In genomic region chrX:24027086-24027485, GRCh38 we compare ENCODE assay signal across 8 cellular contexts. TPM values are rescaled to one million over a fixed set of nuclear protein-coding genes. Genes with fewer than 3 reads are reported as not detected.
DNase-seq lines count a peak whose midpoint lies in the region; ATAC-seq and TF ChIP-seq lines count a peak whose summit lies in the region.

KLHL15 (minus strand) TSS chrX:24027186; CDS start chrX:24006693, 20,493 bp downstream.

- peak within 1 kb of the TSS; percentile 80 for H3K4me2 ChIP-seq in fibroblast of lung (ENCODE audit: extremely low read depth, insufficient read depth, low read length)

- H3K4me3 ChIP-seq in GM06990 (replicated peaks; ENCODE audit: low read depth, low read length): peak within 1 kb of the TSS; percentile 62
- H3K4me3 ChIP-seq in SJSA1: peak within 1 kb of the TSS; percentile 89
- H3K4me3 ChIP-seq in fibroblast of lung (replicated peaks in 1 of 4; ENCODE audit: control extremely low read depth in 1 of 4, insufficient read depth in 1 of 4, low read depth in 3 of 4, low read length in 4 of 4): peak within 1 kb of the TSS; percentile 60 to 84 (median 75)
- H3K4me3 ChIP-seq in psoas muscle: peak within 1 kb of the TSS; percentile 85

- H3K27me3 ChIP-seq in GM06990 (replicated peaks; ENCODE audit: control insufficient read depth, insufficient read depth, low read length) (no peaks in the 10 kb centered on the region), SJSA1 (replicated peaks) (no peaks in the 10 kb centered on the region), fibroblast of lung (ENCODE audit: control insufficient read depth, insufficient read depth, low read length) (no peaks in the 10 kb centered on the region), psoas muscle (ENCODE audit: insufficient read depth in 3 of 3, low read length in 2 of 3) (peaks cover 0 to 10% (median 0%) of the 10 kb centered on the region in 3 donors)

- TF ChIP-seq CTCF in GM06990 (IDR thresholded peaks at IDR 0.05; ENCODE audit: insufficient read depth, low read length, poor library complexity, severe bottlenecking): no peak
- no peak for TF ChIP-seq CTCF in fibroblast of lung (conservative IDR thresholded peaks at IDR 0.05 in 1 of 2, IDR thresholded peaks at IDR 0.05 in 1 of 2; ENCODE audit: low read depth in 1 of 2, low read length in 2 of 2)
- no peak for TF ChIP-seq CTCF in psoas muscle (IDR thresholded peaks at IDR 0.05)

- H3K9me3 ChIP-seq in SJSA1 (replicated peaks) (no peaks in the 10 kb centered on the region), fibroblast of lung (ENCODE audit: control insufficient read depth, insufficient read depth, low read depth, low read length) (no peaks in the 10 kb centered on the region), psoas muscle (no peaks in the 10 kb centered on the region)

- intact Hi-C loops in psoas muscle (cut with DNase I): no loop called here

- H3K27ac ChIP-seq in SJSA1 (peak within 1 kb of the TSS; percentile 99), fibroblast of lung (ENCODE audit: insufficient read depth, low read length) (peak within 1 kb of the TSS; percentile 97), psoas muscle (peak within 1 kb of the TSS; percentile 92)

- ATAC-seq in psoas muscle: no peak
- no peak for ATAC-seq in HG02623 (IDR thresholded peaks at IDR 0.05; ENCODE audit: unreplicated experiment)

- H2AFZ ChIP-seq in fibroblast of lung (ENCODE audit: low read length): peak within 1 kb of the TSS; percentile 1

- DNase-seq in GM06990 (ENCODE audit: extremely low read depth, insufficient read length): no peak
- DNase-seq in SJSA1 (ENCODE audit: low read depth in 1 of 2, low spot score in 2 of 2): no peak
- no peak for DNase-seq in fibroblast of lung (ENCODE audit: low read depth in 2 of 2)
- DNase-seq in psoas muscle: no peak
- DNase-seq in amygdala (lab: John Stamatoyannopoulos, UW): no peak
- no peak for DNase-seq in NCI-H1417 treated with DMSO at 0.1 percent for 48 hours (lab: John Stamatoyannopoulos, UW)
- DNase-seq in NK-92 (lab: John Stamatoyannopoulos, UW; ENCODE audit: unreplicated experiment): no peak

- 81 to 89% (median 88%) methylated on average over 7 of the region's 7 CpGs for WGBS in psoas muscle, 3 donors

- H3K79me2 ChIP-seq in fibroblast of lung (ENCODE audit: control insufficient read depth, insufficient read depth, low read length): peaks cover 20% of the 10 kb centered on the region

- H3K36me3 ChIP-seq in GM06990 (ENCODE audit: control insufficient read depth, insufficient read depth, low read length) (no peaks in the 10 kb centered on the region), SJSA1 (peaks cover 4% of the 10 kb centered on the region; the same call in 1 of the 2 replicates), fibroblast of lung (ENCODE audit: control insufficient read depth, insufficient read depth, low read length) (no peaks in the 10 kb centered on the region), psoas muscle (ENCODE audit: insufficient read depth in 1 of 2, low read depth in 1 of 2) (no peaks in the 10 kb centered on the region)

- H3K9ac ChIP-seq in fibroblast of lung (ENCODE audit: insufficient read depth, low read length): peak within 1 kb of the TSS; percentile 96

- no peaks in the 10 kb centered on the region for H4K20me1 ChIP-seq in fibroblast of lung (ENCODE audit: control insufficient read depth, extremely low read depth, insufficient read depth, low read length)

- H3K4me1 ChIP-seq in SJSA1 (replicated peaks) (peaks cover 5% of the 10 kb centered on the region), fibroblast of lung (ENCODE audit: control insufficient read depth, extremely low read depth, insufficient read depth, low read length) (no peaks in the 10 kb centered on the region), psoas muscle (no peaks in the 10 kb centered on the region)

RNA-seq across cellular contexts. Expression of gene KLHL15, which starts in this region (rescaled TPM):
- total RNA-seq in SJSA1 (2014; rRNA removed; shearing (Covaris generic)): 9.4 and 12.8 TPM in 2 replicates
- total RNA-seq in fibroblast of lung (5.6 and 6.2 TPM in 2 replicates), psoas muscle (10 to 100 TPM in 1 of 4 donors, 1 to 10 TPM in 3; 5.0 to 10.2 (median 6.7) TPM)
- polyA plus RNA-seq in fibroblast of lung (3.7 and 4.0 TPM in 2 replicates), psoas muscle (1 to 10 TPM; 2.1 to 4.8 (median 2.7) TPM)
- 2.2 TPM in 2 replicates for polyA plus RNA-seq in fibroblast of lung (2012)
- polyA minus RNA-seq in fibroblast of lung (ENCODE audit: low replicate concordance): 1.6 and 2.2 TPM in 2 replicates
